Comparison of ENCODE assay signal across 14 cellular contexts in the genomic region with DNA sequence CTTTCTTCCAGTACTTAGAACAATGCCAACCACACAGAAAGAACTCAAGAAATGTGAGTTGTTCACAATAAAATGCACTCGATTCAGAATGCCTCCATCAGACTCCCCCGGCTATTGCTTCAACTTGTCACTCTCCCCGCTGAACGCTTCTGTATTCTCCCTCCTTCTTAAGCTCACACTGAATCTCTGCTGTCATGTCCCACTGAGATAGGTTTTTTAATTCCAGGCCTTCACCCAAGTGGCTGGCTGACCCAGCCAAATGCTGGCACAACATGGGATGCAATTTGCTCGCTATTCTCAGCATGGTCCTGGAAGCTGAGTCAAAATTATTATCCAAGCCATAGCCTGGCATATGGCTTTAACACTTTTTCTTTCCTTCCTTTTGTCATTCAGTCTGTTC.
"Had no signal": no experiment of that assay in that cellular context is flagged by ENCODE, and none has a peak within 500 bp of the region (broad histone marks: within the 10 kb centered on the region; RNA-seq: fewer than 3 reads in every experiment).

No MANE protein-coding gene starts in this region.

- H3K4me3 ChIP-seq: thoracic aorta, upper lobe of right lung had no signal

- H3K27me3 Mint-ChIP-seq: activated naive CD8-positive, alpha-beta T cell treated with anti-CD3 and anti-CD28 coated beads for 36 hours had no signal

- H3K36me3 ChIP-seq: thoracic aorta, upper lobe of right lung had no signal

- H3K9me3 Mint-ChIP-seq: WTC11 had no signal

- DNase-seq: activated CD4-positive, alpha-beta T cell treated with anti-CD3 and anti-CD28 coated beads for 4 hours; activated CD8-positive, alpha-beta T cell treated with anti-CD3 and anti-CD28 coated beads for 36 hours; activated gamma-delta T cell; activated naive CD8-positive, alpha-beta T cell treated with anti-CD3 and anti-CD28 coated beads for 36 hours; activated T-cell treated with anti-CD3 and anti-CD28 coated beads, Interleukin-2, amount 50 U/mL, for 48 hours; erythroblast; stimulated activated CD4-positive, alpha-beta T cell treated with anti-CD3 and anti-CD28 coated beads, Interleukin-1b, Interleukin-23, amount 100 ng/mL, for 48 hours; stimulated activated naive CD8-positive, alpha-beta T cell treated with anti-CD3 and anti-CD28 coated beads, Interleukin-15, amount 100 ng/mL, for 72 hours; upper lobe of right lung had no signal

- H3K27me3 ChIP-seq: upper lobe of right lung had no signal

- ATAC-seq: activated CD8-positive, alpha-beta T cell treated with anti-CD3 and anti-CD28 coated beads for 36 hours; natural killer cell treated with Interleukin-12 subunit alpha and Interleukin-12 subunit beta and Interleukin-15 and Interleukin-18, amount 100 ng/mL, for 72 hours; sciatic nerve; stimulated activated naive CD8-positive, alpha-beta T cell treated with anti-CD3 and anti-CD28 coated beads, Interleukin-15, amount 100 ng/mL, for 72 hours; upper lobe of right lung; WTC11 had no signal

- H3K27ac Mint-ChIP-seq: activated CD8-positive, alpha-beta T cell treated with anti-CD3 and anti-CD28 coated beads for 36 hours; activated naive CD8-positive, alpha-beta T cell treated with anti-CD3 and anti-CD28 coated beads for 36 hours; progenitor cell of endocrine pancreas; stimulated activated naive CD8-positive, alpha-beta T cell treated with anti-CD3 and anti-CD28 coated beads, Interleukin-15, amount 100 ng/mL, for 72 hours; WTC11 had no signal

- H3K36me3 Mint-ChIP-seq: activated naive CD8-positive, alpha-beta T cell treated with anti-CD3 and anti-CD28 coated beads for 36 hours; WTC11 had no signal

- H3K27ac ChIP-seq: thoracic aorta, upper lobe of right lung had no signal

- H3K9me3 ChIP-seq: thoracic aorta, upper lobe of right lung had no signal

- H3K4me3 Mint-ChIP-seq: activated CD8-positive, alpha-beta T cell treated with anti-CD3 and anti-CD28 coated beads for 36 hours; activated naive CD8-positive, alpha-beta T cell treated with anti-CD3 and anti-CD28 coated beads for 36 hours; natural killer cell treated with Interleukin-12 subunit alpha and Interleukin-12 subunit beta and Interleukin-15 and Interleukin-18, amount 100 ng/mL, for 72 hours; stimulated activated naive CD8-positive, alpha-beta T cell treated with anti-CD3 and anti-CD28 coated beads, Interleukin-15, amount 100 ng/mL, for 72 hours; WTC11 had no signal
